ENCODE assay signal across 2 cellular contexts in the genomic region with DNA sequence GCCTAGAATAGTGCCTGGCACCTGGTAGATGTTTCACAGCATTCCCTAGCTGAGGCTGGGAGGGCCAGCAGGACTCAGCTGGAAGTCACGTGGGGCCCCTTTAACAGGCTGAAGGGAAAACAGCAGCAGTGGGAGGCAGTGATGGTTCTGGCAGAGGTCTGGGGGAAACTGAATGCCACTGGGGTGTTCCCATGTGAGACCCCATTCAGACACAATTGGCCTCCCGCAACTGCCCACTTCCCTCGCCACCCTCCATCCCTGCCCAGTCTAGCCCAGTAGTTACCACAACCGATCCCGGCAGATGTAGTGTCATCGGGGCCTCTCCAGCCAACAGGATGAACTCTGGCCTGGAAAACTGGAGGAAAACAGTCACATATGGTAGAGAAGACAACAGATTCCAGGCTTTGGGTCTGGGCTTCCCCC.
TF ChIP-seq lines count a peak whose summit lies in the region.

No MANE protein-coding gene starts in this region.

TF ChIP-seq in K562, 482 proteins besides CTCF, POLR2A, EP300 and RAD21:
- TF ChIP-seq RBBP5 (IDR thresholded peaks at IDR 0.05; ENCODE audit: borderline replicate concordance, insufficient read depth, low read length, poor library complexity, severe bottlenecking) (no peak), MEIS2 (IDR thresholded peaks at IDR 0.05; ENCODE audit: partially characterized antibody) (no peak), DNMT1 (IDR thresholded peaks at IDR 0.05) (no peak), USF1 (CRISPR knock-in tag; IDR thresholded peaks at IDR 0.05) (peak; percentile 44; the same call in 1 of the 2 replicates), HDAC6 (IDR thresholded peaks at IDR 0.05; ENCODE audit: low read depth, low read length) (no peak)
- TF ChIP-seq, protein P1, sequence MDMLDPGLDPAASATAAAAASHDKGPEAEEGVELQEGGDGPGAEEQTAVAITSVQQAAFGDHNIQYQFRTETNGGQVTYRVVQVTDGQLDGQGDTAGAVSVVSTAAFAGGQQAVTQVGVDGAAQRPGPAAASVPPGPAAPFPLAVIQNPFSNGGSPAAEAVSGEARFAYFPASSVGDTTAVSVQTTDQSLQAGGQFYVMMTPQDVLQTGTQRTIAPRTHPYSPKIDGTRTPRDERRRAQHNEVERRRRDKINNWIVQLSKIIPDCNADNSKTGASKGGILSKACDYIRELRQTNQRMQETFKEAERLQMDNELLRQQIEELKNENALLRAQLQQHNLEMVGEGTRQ (CRISPR knock-in tag; IDR thresholded peaks at IDR 0.05) = peak; percentile 56

TF ChIP-seq in SK-N-SH treated with all-trans-retinoic acid at 6 μM for 48 hours, 23 proteins besides CTCF, POLR2A, EP300 and RAD21:
- TF ChIP-seq PATZ1 (CRISPR knock-in tag; IDR thresholded peaks at IDR 0.05; ENCODE audit: borderline replicate concordance) = no peak
- TF ChIP-seq, protein P2, sequence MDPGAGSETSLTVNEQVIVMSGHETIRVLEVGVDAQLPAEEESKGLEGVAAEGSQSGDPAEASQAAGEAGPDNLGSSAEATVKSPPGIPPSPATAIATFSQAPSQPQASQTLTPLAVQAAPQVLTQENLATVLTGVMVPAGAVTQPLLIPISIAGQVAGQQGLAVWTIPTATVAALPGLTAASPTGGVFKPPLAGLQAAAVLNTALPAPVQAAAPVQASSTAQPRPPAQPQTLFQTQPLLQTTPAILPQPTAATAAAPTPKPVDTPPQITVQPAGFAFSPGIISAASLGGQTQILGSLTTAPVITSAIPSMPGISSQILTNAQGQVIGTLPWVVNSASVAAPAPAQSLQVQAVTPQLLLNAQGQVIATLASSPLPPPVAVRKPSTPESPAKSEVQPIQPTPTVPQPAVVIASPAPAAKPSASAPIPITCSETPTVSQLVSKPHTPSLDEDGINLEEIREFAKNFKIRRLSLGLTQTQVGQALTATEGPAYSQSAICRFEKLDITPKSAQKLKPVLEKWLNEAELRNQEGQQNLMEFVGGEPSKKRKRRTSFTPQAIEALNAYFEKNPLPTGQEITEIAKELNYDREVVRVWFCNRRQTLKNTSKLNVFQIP (CRISPR knock-in tag; IDR thresholded peaks at IDR 0.05; ENCODE audit: borderline replicate concordance, low read depth) = no peak
- no peak for TF ChIP-seq TCF4 (CRISPR knock-in tag; IDR thresholded peaks at IDR 0.05; ENCODE audit: borderline replicate concordance)
- TF ChIP-seq ARNTL (CRISPR knock-in tag; IDR thresholded peaks at IDR 0.05; ENCODE audit: borderline replicate concordance, low read depth) = no peak
- no peak for TF ChIP-seq TOX (CRISPR knock-in tag; IDR thresholded peaks at IDR 0.05; ENCODE audit: borderline replicate concordance)
- no peak for TF ChIP-seq ZNF8 (CRISPR knock-in tag; IDR thresholded peaks at IDR 0.05)
- TF ChIP-seq RARB (CRISPR knock-in tag; IDR thresholded peaks at IDR 0.05) = no peak
- no peak for TF ChIP-seq CREB5 (CRISPR knock-in tag; IDR thresholded peaks at IDR 0.05; ENCODE audit: low read depth)
- TF ChIP-seq OSR1 (CRISPR knock-in tag; IDR thresholded peaks at IDR 0.05) = no peak
- no peak for TF ChIP-seq TSHZ2 (CRISPR knock-in tag; IDR thresholded peaks at IDR 0.05)
- no peak for TF ChIP-seq ZNF70 (CRISPR knock-in tag; IDR thresholded peaks at IDR 0.05)
- TF ChIP-seq GLIS3 (CRISPR knock-in tag; IDR thresholded peaks at IDR 0.05) = no peak
- TF ChIP-seq ISL1 (CRISPR knock-in tag; IDR thresholded peaks at IDR 0.05) = no peak
- TF ChIP-seq BACH2 (CRISPR knock-in tag; IDR thresholded peaks at IDR 0.05; ENCODE audit: borderline replicate concordance) = no peak
- TF ChIP-seq ZNF565 (CRISPR knock-in tag; conservative IDR thresholded peaks at IDR 0.05; ENCODE audit: low read depth) = no peak
- no peak for TF ChIP-seq PPARA (CRISPR knock-in tag; IDR thresholded peaks at IDR 0.05; ENCODE audit: borderline replicate concordance)
TF ChIP-seq in SK-N-SH treated with all-trans-retinoic acid at 6 μM for 48 hours: peak in this region for 0.
